In the genomic region with DNA sequence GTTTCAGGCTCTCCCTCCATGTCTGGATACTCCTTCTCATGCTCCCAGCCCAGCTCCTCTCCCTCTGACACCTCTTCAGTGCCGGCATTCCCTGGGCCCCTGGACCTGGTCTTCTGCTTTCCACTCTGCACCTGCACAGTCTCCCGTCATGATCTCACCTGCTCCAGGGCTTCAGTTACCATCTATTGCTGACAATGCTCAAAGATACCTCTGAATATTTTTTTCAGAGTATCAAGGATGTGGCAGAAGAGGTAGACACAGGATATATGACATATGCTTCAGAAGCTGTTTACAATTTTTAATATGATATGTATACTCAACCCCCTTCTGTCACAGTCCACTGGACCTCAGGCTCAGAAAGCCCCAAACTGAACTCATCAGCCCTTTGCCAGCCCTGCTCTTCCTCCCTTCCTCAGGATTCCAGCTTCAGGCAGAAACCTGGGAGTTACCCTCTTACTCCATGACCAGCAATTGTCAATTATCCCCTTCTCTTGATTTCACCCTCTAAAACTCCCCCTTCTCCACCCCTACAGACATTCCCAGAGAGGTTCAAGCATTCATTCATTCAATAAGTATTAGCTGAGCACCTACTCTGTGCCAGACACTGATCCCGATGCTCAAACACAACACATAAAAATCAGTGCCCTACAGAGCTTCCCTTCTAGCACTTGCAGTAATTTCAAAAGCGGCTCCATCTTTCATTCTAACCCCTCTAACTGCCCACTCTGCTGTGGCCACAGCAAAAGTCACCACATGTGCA, we compare ENCODE assay signal across 15 cellular contexts. TPM values are rescaled to one million over a fixed set of nuclear protein-coding genes. Genes with fewer than 3 reads are reported as not detected.
DNase-seq lines count a peak whose midpoint lies in the region; ATAC-seq and TF ChIP-seq lines count a peak whose summit lies in the region.
"Had no signal": no experiment of that assay in that cellular context is flagged by ENCODE, and none has a peak within 500 bp of the region (broad histone marks: within the 10 kb centered on the region; RNA-seq: fewer than 3 reads in every experiment).

No MANE protein-coding gene starts in this region.

- H3K27ac Mint-ChIP-seq in activated CD4-positive, alpha-beta T cell treated with anti-CD3 and anti-CD28 coated beads, Interleukin-2, amount 10 ng/mL, durations not matched to agents 7 days and 5 days: peak overlapping the region; percentile 62
- peak overlapping the region in 6 of 8 donors; percentile 6 to 86 (median 67) for H3K27ac Mint-ChIP-seq in CD8-positive, alpha-beta memory T cell
- H3K27ac Mint-ChIP-seq in activated CD8-positive, alpha-beta T cell treated with anti-CD3 and anti-CD28 coated beads for 36 hours: peak overlapping the region; percentile 21
- peak overlapping the region; percentile 50 to 93 (median 82) for H3K27ac Mint-ChIP-seq in naive thymus-derived CD8-positive, alpha-beta T cell

- intact Hi-C loops in activated CD8-positive, alpha-beta T cell treated with anti-CD3 and anti-CD28 coated beads for 36 hours (cut with micrococcal nuclease): loop anchor here (5.0 kb wide), 1 partner anchor 35 kb away; a partner anchor contains a TSS
- intact Hi-C loops in Right ventricle myocardium inferior (cut with DNase I): loop anchor here (10.0 kb wide), 1 partner anchor 458 kb away; a partner anchor contains a TSS

- no peak overlapping the region for H3K4me3 ChIP-seq in CD8-positive, alpha-beta memory T cell (ENCODE audit: low read length)
- H3K4me3 ChIP-seq: heart right ventricle, left ventricle myocardium inferior had no signal

- no peak overlapping the region for H3K4me3 Mint-ChIP-seq in activated CD4-positive, alpha-beta T cell treated with anti-CD3 and anti-CD28 coated beads, Interleukin-2, amount 10 ng/mL, durations not matched to agents 7 days and 5 days
- H3K4me3 Mint-ChIP-seq in CD8-positive, alpha-beta memory T cell: no peak overlapping the region
- no peak overlapping the region for H3K4me3 Mint-ChIP-seq in activated CD8-positive, alpha-beta T cell treated with anti-CD3 and anti-CD28 coated beads for 36 hours
- peak overlapping the region in 8 of 10 donors; percentile 22 to 73 (median 52) for H3K4me3 Mint-ChIP-seq in naive thymus-derived CD8-positive, alpha-beta T cell

- peaks cover 26% of the 10 kb centered on the region for H3K4me1 ChIP-seq in CD8-positive, alpha-beta memory T cell (ENCODE audit: insufficient read depth, low read length)

- H3K9me3 Mint-ChIP-seq in activated CD4-positive, alpha-beta T cell treated with anti-CD3 and anti-CD28 coated beads, Interleukin-2, amount 10 ng/mL, durations not matched to agents 7 days and 5 days: no peaks in the 10 kb centered on the region
- H3K9me3 Mint-ChIP-seq in CD8-positive, alpha-beta memory T cell: no peaks in the 10 kb centered on the region
- no peaks in the 10 kb centered on the region for H3K9me3 Mint-ChIP-seq in activated CD8-positive, alpha-beta T cell treated with anti-CD3 and anti-CD28 coated beads for 36 hours
- H3K9me3 Mint-ChIP-seq in naive thymus-derived CD8-positive, alpha-beta T cell: no peaks in the 10 kb centered on the region

- no peaks in the 10 kb centered on the region for H3K36me3 ChIP-seq in CD8-positive, alpha-beta memory T cell (ENCODE audit: insufficient read depth, low read length)
- H3K36me3 ChIP-seq: brain microvascular endothelial cell, heart right ventricle, left ventricle myocardium inferior had no signal

- H3K27me3 ChIP-seq in CD8-positive, alpha-beta memory T cell (ENCODE audit: insufficient read depth, low read length, poor library complexity, severe bottlenecking): no peaks in the 10 kb centered on the region
- H3K27me3 ChIP-seq: brain microvascular endothelial cell, heart right ventricle had no signal

- DNase-seq in activated CD4-positive, alpha-beta T cell treated with anti-CD3 and anti-CD28 coated beads, Interleukin-2, amount 10 ng/mL, durations not matched to agents 7 days and 5 days: no peak
- no peak for DNase-seq in activated CD4-positive, alpha-beta T cell treated with anti-CD3 and anti-CD28 coated beads for 1 hour
- peak in 1 of 5 donors; percentile 28 for DNase-seq in CD8-positive, alpha-beta memory T cell
- DNase-seq in activated CD8-positive, alpha-beta T cell treated with anti-CD3 and anti-CD28 coated beads for 36 hours: no peak
- peak in 2 of 10 donors; percentile 24 to 41 for DNase-seq in naive thymus-derived CD8-positive, alpha-beta T cell
- no peak for DNase-seq in stimulated activated CD4-positive, alpha-beta T cell treated with anti-CD3 and anti-CD28 coated beads, Interleukin-12 subunit alpha, Interleukin-12 subunit beta, amount 100 ng/mL, for 4 hours
- no peak for DNase-seq in GDM1 (lab: John Stamatoyannopoulos, UW)
- no peak for DNase-seq in Right ventricle myocardium inferior (ENCODE audit: missing footprints)
- DNase-seq: activated CD8-positive, alpha-beta memory T cell treated with anti-CD3 and anti-CD28 coated beads for 24 hours; activated naive CD4-positive, alpha-beta T cell treated with Interleukin-2 at 50 U/mL for 16 hours; brain microvascular endothelial cell; cortex of kidney; heart right ventricle; left ventricle myocardium inferior had no signal

- peaks cover 45% of the 10 kb centered on the region for H3K4me1 Mint-ChIP-seq in activated CD4-positive, alpha-beta T cell treated with anti-CD3 and anti-CD28 coated beads, Interleukin-2, amount 10 ng/mL, durations not matched to agents 7 days and 5 days
- peaks cover 17 to 28% (median 26%) of the 10 kb centered on the region in 3 donors for H3K4me1 Mint-ChIP-seq in CD8-positive, alpha-beta memory T cell
- H3K4me1 Mint-ChIP-seq in activated CD8-positive, alpha-beta T cell treated with anti-CD3 and anti-CD28 coated beads for 36 hours (ENCODE audit: low read depth): peaks cover 45% of the 10 kb centered on the region
- peaks cover 28 to 38% (median 35%) of the 10 kb centered on the region in 4 donors for H3K4me1 Mint-ChIP-seq in naive thymus-derived CD8-positive, alpha-beta T cell

- no peaks in the 10 kb centered on the region for H3K36me3 Mint-ChIP-seq in activated CD4-positive, alpha-beta T cell treated with anti-CD3 and anti-CD28 coated beads, Interleukin-2, amount 10 ng/mL, durations not matched to agents 7 days and 5 days (ENCODE audit: low read depth)
- H3K36me3 Mint-ChIP-seq in CD8-positive, alpha-beta memory T cell: peaks cover 0 to 5% (median 0%) of the 10 kb centered on the region in 3 donors
- H3K36me3 Mint-ChIP-seq in activated CD8-positive, alpha-beta T cell treated with anti-CD3 and anti-CD28 coated beads for 36 hours (ENCODE audit: low read depth): no peaks in the 10 kb centered on the region
- no peaks in the 10 kb centered on the region for H3K36me3 Mint-ChIP-seq in naive thymus-derived CD8-positive, alpha-beta T cell

- POLR2A ChIA-PET in activated CD4-positive, alpha-beta T cell treated with anti-CD3 and anti-CD28 coated beads, Interleukin-2, amount 10 ng/mL, durations not matched to agents 7 days and 5 days (lab: Charles Lee): no interaction called here
- POLR2A ChIA-PET in CD8-positive, alpha-beta memory T cell (lab: Charles Lee): no interaction called here
- POLR2A ChIA-PET in activated CD8-positive, alpha-beta T cell treated with anti-CD3 and anti-CD28 coated beads for 36 hours (lab: Charles Lee): interaction anchor here (0.6 to 3.2 kb wide), 3 partner anchors 21 to 267 kb away, joined by 3 to 10 read pairs (median 3); no protein-coding TSS in a partner anchor
- POLR2A ChIA-PET in naive thymus-derived CD8-positive, alpha-beta T cell (lab: Charles Lee): interaction anchor here (0.9 to 3.2 kb wide), 6 partner anchors 9 to 130 kb away, joined by 3 to 15 read pairs (median 4); a partner anchor contains a TSS

- no peak for ATAC-seq in activated CD8-positive, alpha-beta T cell treated with anti-CD3 and anti-CD28 coated beads for 36 hours
- peak in 1 of 2 donors; percentile 21 for ATAC-seq in naive thymus-derived CD8-positive, alpha-beta T cell
- ATAC-seq in Right ventricle myocardium inferior: no peak
- ATAC-seq: heart right ventricle had no signal

- CTCF ChIA-PET in activated CD4-positive, alpha-beta T cell treated with anti-CD3 and anti-CD28 coated beads, Interleukin-2, amount 10 ng/mL, durations not matched to agents 7 days and 5 days (lab: Charles Lee): interaction anchor here (0.6 to 1.6 kb wide), 7 partner anchors 10 to 474 kb away, joined by 3 to 5 read pairs (median 3); no protein-coding TSS in a partner anchor
- CTCF ChIA-PET in CD8-positive, alpha-beta memory T cell (lab: Charles Lee): interaction anchor here (0.9 to 1.5 kb wide), 3 partner anchors 19 to 33 kb away, joined by 3 to 5 read pairs (median 4); a partner anchor contains a TSS
- CTCF ChIA-PET in activated CD8-positive, alpha-beta T cell treated with anti-CD3 and anti-CD28 coated beads for 36 hours (lab: Charles Lee): interaction anchor here (1.1 to 4.8 kb wide), 5 partner anchors 17 to 47 kb away, joined by 3 to 32 read pairs (median 11); no protein-coding TSS in a partner anchor

- TF ChIP-seq CTCF in activated CD8-positive, alpha-beta T cell treated with anti-CD3 and anti-CD28 coated beads for 36 hours (IDR thresholded peaks at IDR 0.05): peak; percentile 15

- H3K9me3 ChIP-seq in CD8-positive, alpha-beta memory T cell (ENCODE audit: low read length): no peaks in the 10 kb centered on the region
- H3K9me3 ChIP-seq: heart right ventricle, left ventricle myocardium inferior had no signal

- H3K27me3 Mint-ChIP-seq in activated CD4-positive, alpha-beta T cell treated with anti-CD3 and anti-CD28 coated beads, Interleukin-2, amount 10 ng/mL, durations not matched to agents 7 days and 5 days: peaks cover 3% of the 10 kb centered on the region
- H3K27me3 Mint-ChIP-seq in CD8-positive, alpha-beta memory T cell: peaks cover 0 to 1% of the 10 kb centered on the region in 2 donors
- no peaks in the 10 kb centered on the region for H3K27me3 Mint-ChIP-seq in activated CD8-positive, alpha-beta T cell treated with anti-CD3 and anti-CD28 coated beads for 36 hours
- peaks cover 0 to 2% (median 0%) of the 10 kb centered on the region in 5 donors for H3K27me3 Mint-ChIP-seq in naive thymus-derived CD8-positive, alpha-beta T cell

- no peak overlapping the region for H3K27ac ChIP-seq in CD8-positive, alpha-beta memory T cell (ENCODE audit: low read depth, low read length)
- H3K27ac ChIP-seq: brain microvascular endothelial cell, heart right ventricle, left ventricle myocardium inferior had no signal

RNA-seq across cellular contexts. Expression of a gene that starts 7.8 kb away (rescaled TPM):
- total RNA-seq in activated CD4-positive, alpha-beta T cell treated with anti-CD3 and anti-CD28 coated beads, Interleukin-2, amount 10 ng/mL, durations not matched to agents 7 days and 5 days: 100 to 1,000 TPM; 251 to 264 TPM
- 100 to 1,000 TPM; 197 to 202 TPM for total RNA-seq in CD8-positive, alpha-beta memory T cell
- 15.9 TPM for polyA plus RNA-seq in CD8-positive, alpha-beta memory T cell
- 100 to 1,000 TPM; 145 to 148 TPM for total RNA-seq in activated CD8-positive, alpha-beta T cell treated with anti-CD3 and anti-CD28 coated beads for 36 hours
- total RNA-seq in naive thymus-derived CD8-positive, alpha-beta T cell: 100 to 1,000 TPM; 481 to 489 TPM
- polyA plus RNA-seq in naive thymus-derived CD8-positive, alpha-beta T cell: 10 to 100 TPM in 1 of 3 donors, 1 to 10 TPM in 2; 5.5 to 11.9 (median 8.3) TPM
- 71.1 TPM for total RNA-seq in Right ventricle myocardium inferior

RNA-seq across cellular contexts. Expression of a gene that starts 22.5 kb away (rescaled TPM):
- 1 to 10 TPM; 7.5 to 7.8 TPM for total RNA-seq in activated CD4-positive, alpha-beta T cell treated with anti-CD3 and anti-CD28 coated beads, Interleukin-2, amount 10 ng/mL, durations not matched to agents 7 days and 5 days
- total RNA-seq in CD8-positive, alpha-beta memory T cell: 10 to 100 TPM; 47.0 to 50.0 TPM
- 0.10 TPM for polyA plus RNA-seq in CD8-positive, alpha-beta memory T cell
- 10 to 100 TPM; 31.8 to 32.2 TPM for total RNA-seq in activated CD8-positive, alpha-beta T cell treated with anti-CD3 and anti-CD28 coated beads for 36 hours
- total RNA-seq in naive thymus-derived CD8-positive, alpha-beta T cell: 1 to 10 TPM; 1.2 TPM
- under 1 TPM in 2 of 3 donors, not detected in 1; 0.04 to 0.10 TPM for polyA plus RNA-seq in naive thymus-derived CD8-positive, alpha-beta T cell
- total RNA-seq in Right ventricle myocardium inferior: 0.51 TPM

RNA-seq across cellular contexts. Expression of a gene that starts 32.9 kb away (rescaled TPM):
- total RNA-seq in activated CD4-positive, alpha-beta T cell treated with anti-CD3 and anti-CD28 coated beads, Interleukin-2, amount 10 ng/mL, durations not matched to agents 7 days and 5 days: 10 to 100 TPM; 45.7 to 46.3 TPM
- 10 to 100 TPM; 58.2 to 59.6 TPM for total RNA-seq in CD8-positive, alpha-beta memory T cell
- 73.4 TPM for polyA plus RNA-seq in CD8-positive, alpha-beta memory T cell
- 10 to 100 TPM; 43.2 to 44.2 TPM for total RNA-seq in activated CD8-positive, alpha-beta T cell treated with anti-CD3 and anti-CD28 coated beads for 36 hours
- total RNA-seq in naive thymus-derived CD8-positive, alpha-beta T cell: 10 to 100 TPM; 10.7 to 12.3 TPM
- polyA plus RNA-seq in naive thymus-derived CD8-positive, alpha-beta T cell: 10 to 100 TPM; 40.5 to 63.3 (median 46.2) TPM
- total RNA-seq in Right ventricle myocardium inferior: 84.7 TPM

RNA-seq across cellular contexts. Expression of a gene that starts 50.9 kb away (rescaled TPM):
- total RNA-seq in activated CD4-positive, alpha-beta T cell treated with anti-CD3 and anti-CD28 coated beads, Interleukin-2, amount 10 ng/mL, durations not matched to agents 7 days and 5 days: under 1 TPM; 0.22 to 0.23 TPM
- under 1 TPM; 0.72 to 0.89 TPM for total RNA-seq in CD8-positive, alpha-beta memory T cell
- 0.09 TPM for polyA plus RNA-seq in CD8-positive, alpha-beta memory T cell
- 1 to 10 TPM in 1 of 2 experiments, under 1 TPM in 1; 0.50 to 1.2 TPM for total RNA-seq in activated CD8-positive, alpha-beta T cell treated with anti-CD3 and anti-CD28 coated beads for 36 hours
- not detected for total RNA-seq in naive thymus-derived CD8-positive, alpha-beta T cell
- under 1 TPM in 1 of 3 donors, not detected in 2; 0.08 TPM for polyA plus RNA-seq in naive thymus-derived CD8-positive, alpha-beta T cell
- 24.4 TPM for total RNA-seq in Right ventricle myocardium inferior
- total RNA-seq: mononuclear cell had no signal

RNA-seq across cellular contexts. Expression of a gene that starts 55.3 kb away (rescaled TPM):
- total RNA-seq in activated CD4-positive, alpha-beta T cell treated with anti-CD3 and anti-CD28 coated beads, Interleukin-2, amount 10 ng/mL, durations not matched to agents 7 days and 5 days: 100 to 1,000 TPM; 262 to 294 TPM
- total RNA-seq in CD8-positive, alpha-beta memory T cell: 100 to 1,000 TPM; 317 to 323 TPM
- 431 TPM for polyA plus RNA-seq in CD8-positive, alpha-beta memory T cell
- 100 to 1,000 TPM; 275 to 279 TPM for total RNA-seq in activated CD8-positive, alpha-beta T cell treated with anti-CD3 and anti-CD28 coated beads for 36 hours
- 10 to 100 TPM; 94.1 to 96.4 TPM for total RNA-seq in naive thymus-derived CD8-positive, alpha-beta T cell
- polyA plus RNA-seq in naive thymus-derived CD8-positive, alpha-beta T cell: 100 to 1,000 TPM; 338 to 361 (median 349) TPM
- total RNA-seq in Right ventricle myocardium inferior: 175 TPM

Comparison
In these comparisons a context has a peak if more than half of its experiments do, and no peak if none do; other contexts are left out.
1. H3K27ac Mint-ChIP-seq: peak in every context shown above with its lines; median percentile 82 in naive thymus-derived CD8-positive, alpha-beta T cell; 67 in CD8-positive, alpha-beta memory T cell; 62 in activated CD4-positive, alpha-beta T cell treated with anti-CD3 and anti-CD28 coated beads, Interleukin-2, amount 10 ng/mL, durations not matched to agents 7 days and 5 days; 21 in activated CD8-positive, alpha-beta T cell treated with anti-CD3 and anti-CD28 coated beads for 36 hours.
2. H3K4me3 Mint-ChIP-seq: peak in naive thymus-derived CD8-positive, alpha-beta T cell (8 of 10); none in activated CD4-positive, alpha-beta T cell treated with anti-CD3 and anti-CD28 coated beads, Interleukin-2, amount 10 ng/mL, durations not matched to agents 7 days and 5 days (single experiment), CD8-positive, alpha-beta memory T cell (0 of 7) and activated CD8-positive, alpha-beta T cell treated with anti-CD3 and anti-CD28 coated beads for 36 hours (single experiment).
3. POLR2A ChIA-PET loops: an anchor here in activated CD8-positive, alpha-beta T cell treated with anti-CD3 and anti-CD28 coated beads for 36 hours (0.6 to 3.2 kb wide) and naive thymus-derived CD8-positive, alpha-beta T cell (0.9 to 3.2 kb wide); none called in activated CD4-positive, alpha-beta T cell treated with anti-CD3 and anti-CD28 coated beads, Interleukin-2, amount 10 ng/mL, durations not matched to agents 7 days and 5 days and CD8-positive, alpha-beta memory T cell.